Comparison of ENCODE assay signal across 29 cellular contexts in the genomic region with DNA sequence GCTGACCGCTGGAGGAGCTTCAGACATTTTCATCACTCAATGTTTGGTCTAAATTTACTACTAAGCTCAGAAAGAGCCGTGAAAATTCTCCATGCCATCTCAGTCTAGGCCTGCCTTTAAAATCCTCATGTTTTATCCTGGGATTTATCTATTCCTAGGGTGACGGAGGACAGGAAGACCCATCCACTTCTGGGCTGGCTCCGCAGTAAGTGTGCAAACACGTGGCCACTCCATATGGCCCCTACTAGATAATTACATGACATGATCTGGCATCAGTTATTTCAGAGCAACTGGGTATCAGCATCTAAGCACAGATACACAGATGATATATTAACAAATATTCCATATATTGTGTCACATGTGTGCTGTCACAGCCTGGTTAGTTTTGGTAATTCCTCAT.
"Had no signal": no experiment of that assay in that cellular context is flagged by ENCODE, and none has a peak within 500 bp of the region (broad histone marks: within the 10 kb centered on the region; RNA-seq: fewer than 3 reads in every experiment).

No MANE protein-coding gene starts in this region.

- H3K4me1 ChIP-seq: ascending aorta, breast epithelium, foreskin keratinocyte, gastrocnemius medialis, heart left ventricle had no signal

- ATAC-seq: activated naive CD4-positive, alpha-beta T cell treated with anti-CD3 and anti-CD28 coated beads, Interleukin-2, amount 50 U/mL, for 72 hours; activated T-cell treated with anti-CD3 and anti-CD28 coated beads, Interleukin-2, amount 50 U/mL, for 72 hours; esophagus mucosa; foreskin keratinocyte; gastrocnemius medialis; heart left ventricle; WTC11 had no signal

- H3K27me3 ChIP-seq: ascending aorta, breast epithelium, cardiac muscle cell, foreskin keratinocyte, gastrocnemius medialis had no signal

- H3K27ac ChIP-seq: ascending aorta, breast epithelium, cardiac muscle cell, coronary artery, dorsolateral prefrontal cortex, foreskin keratinocyte, gastrocnemius medialis, heart left ventricle had no signal

- DNase-seq: activated CD4-positive, alpha-beta memory T cell treated with anti-CD3 and anti-CD28 coated beads, Interleukin-2, amount 10 ng/mL, durations not matched to agents 7 days and 5 days; activated CD4-positive, alpha-beta T cell treated with anti-CD3 and anti-CD28 coated beads for 1 hour; activated CD4-positive, alpha-beta T cell treated with anti-CD3 and anti-CD28 coated beads for 4 hours; activated CD4-positive, alpha-beta T cell treated with anti-CD3 and anti-CD28 coated beads, Interleukin-2, amount 10 ng/mL, durations not matched to agents 7 days and 5 days; activated CD4-positive, alpha-beta T cell treated with anti-CD3 and anti-CD28 coated beads, Interleukin-2, amount 50 U/mL, for 4 hours; activated CD8-positive, alpha-beta memory T cell treated with anti-CD3 and anti-CD28 coated beads, Interleukin-2, amount 50 U/mL, for 48 hours; activated gamma-delta T cell; activated naive CD4-positive, alpha-beta T cell; activated naive CD4-positive, alpha-beta T cell treated with anti-CD3 and anti-CD28 coated beads, Interleukin-2, amount 10 ng/mL, durations not matched to agents 7 days and 5 days; activated naive CD8-positive, alpha-beta T cell treated with anti-CD3 and anti-CD28 coated beads, Interleukin-2, amount 10 ng/mL, durations not matched to agents 7 days and 5 days; activated T-cell treated with anti-CD3 and anti-CD28 coated beads for 4 hours; activated T-cell treated with anti-CD3 and anti-CD28 coated beads, Interleukin-2, amount 50 U/mL, for 24 hours; activated T-cell treated with anti-CD3 and anti-CD28 coated beads, Interleukin-2, amount 50 U/mL, for 72 hours; central memory CD4-positive, alpha-beta T cell; dorsolateral prefrontal cortex; effector memory CD4-positive, alpha-beta T cell; endodermal cell; foreskin keratinocyte; gastrocnemius medialis; glutamatergic neuron; heart left ventricle; T-helper 2 cell had no signal

- H3K36me3 ChIP-seq: ascending aorta, breast epithelium, cardiac muscle cell, gastrocnemius medialis, heart left ventricle had no signal

- H3K9me3 ChIP-seq: ascending aorta, breast epithelium, gastrocnemius medialis, heart left ventricle had no signal

- H3K4me3 ChIP-seq: ascending aorta, breast epithelium, cardiac muscle cell, coronary artery, dorsolateral prefrontal cortex, gastrocnemius medialis, heart left ventricle had no signal
